ENCODE assay signal across 14 cellular contexts in genomic region chr1:196466656-196467055, GRCh38.
DNase-seq lines count a peak whose midpoint lies in the region; ATAC-seq and TF ChIP-seq lines count a peak whose summit lies in the region.
"Had no signal": no experiment of that assay in that cellular context is flagged by ENCODE, and none has a peak within 500 bp of the region (broad histone marks: within the 10 kb centered on the region; RNA-seq: fewer than 3 reads in every experiment).

No MANE protein-coding gene starts in this region.

- H3K27me3 Mint-ChIP-seq in activated CD4-positive, alpha-beta T cell treated with anti-CD3 and anti-CD28 coated beads, Interleukin-2, amount 10 ng/mL, durations not matched to agents 24 days and 14 days = no peaks in the 10 kb centered on the region
- H3K27me3 Mint-ChIP-seq: CD4-positive, CD25-positive, alpha-beta regulatory T cell; stimulated activated naive CD8-positive, alpha-beta T cell treated with anti-CD3 and anti-CD28 coated beads, Interleukin-15, Interleukin-2, amounts not matched to agents 100 ng/mL and 50 ng/mL, for 24 hours; T-helper 17 cell had no signal

- 88 to 100% methylated on average over 1 of the region's 1 CpG for WGBS in esophagus squamous epithelium, 2 donors

- intact Hi-C loops in activated CD4-positive, alpha-beta T cell treated with anti-CD3 and anti-CD28 coated beads, Interleukin-2, amount 10 ng/mL, durations not matched to agents 24 days and 14 days (cut with micrococcal nuclease) = no loop called here
- intact Hi-C loops in esophagus squamous epithelium (cut with DNase I) = no loop called here

- no peak for TF ChIP-seq POLR2A in esophagus squamous epithelium (IDR thresholded peaks at IDR 0.05)

- no peak overlapping the region for H3K4me3 ChIP-seq in esophagus squamous epithelium

- TF ChIP-seq CTCF in esophagus squamous epithelium (IDR thresholded peaks at IDR 0.05) = no peak

- H3K4me3 Mint-ChIP-seq in stimulated activated effector memory CD8-positive, alpha-beta T cell treated with anti-CD3 and anti-CD28 coated beads, Interleukin-12 subunit alpha, Interleukin-12 subunit beta, amount 100 ng/mL, for 72 hours = no peak overlapping the region
- no peak overlapping the region for H3K4me3 Mint-ChIP-seq in activated CD4-positive, alpha-beta T cell treated with anti-CD3 and anti-CD28 coated beads, Interleukin-2, amount 10 ng/mL, durations not matched to agents 24 days and 14 days
- H3K4me3 Mint-ChIP-seq: activated T-helper 1 cell treated with anti-CD3 and anti-CD28 coated beads, Interleukin-12 subunit alpha, Interleukin-12 subunit beta, Interleukin-2, Interleukin-4 antibody, amounts not matched to agents 30 ng/mL and 10 ng/mL and 1 ng/mL, durations not matched to agents 14 hours and 24 hours and 36 hours; CD4-positive, CD25-positive, alpha-beta regulatory T cell; stimulated activated naive CD8-positive, alpha-beta T cell treated with anti-CD3 and anti-CD28 coated beads, Interleukin-15, Interleukin-2, amounts not matched to agents 100 ng/mL and 50 ng/mL, for 24 hours; T-helper 17 cell had no signal

- no peaks in the 10 kb centered on the region for H3K9me3 Mint-ChIP-seq in stimulated activated effector memory CD8-positive, alpha-beta T cell treated with anti-CD3 and anti-CD28 coated beads, Interleukin-12 subunit alpha, Interleukin-12 subunit beta, amount 100 ng/mL, for 72 hours
- H3K9me3 Mint-ChIP-seq in activated CD4-positive, alpha-beta T cell treated with anti-CD3 and anti-CD28 coated beads, Interleukin-2, amount 10 ng/mL, durations not matched to agents 24 days and 14 days = no peaks in the 10 kb centered on the region
- H3K9me3 Mint-ChIP-seq: activated T-helper 1 cell treated with anti-CD3 and anti-CD28 coated beads, Interleukin-12 subunit alpha, Interleukin-12 subunit beta, Interleukin-2, Interleukin-4 antibody, amounts not matched to agents 30 ng/mL and 10 ng/mL and 1 ng/mL, durations not matched to agents 14 hours and 24 hours and 36 hours; stimulated activated naive CD8-positive, alpha-beta T cell treated with anti-CD3 and anti-CD28 coated beads, Interleukin-15, Interleukin-2, amounts not matched to agents 100 ng/mL and 50 ng/mL, for 24 hours had no signal

- no peak overlapping the region for H3K27ac Mint-ChIP-seq in stimulated activated effector memory CD8-positive, alpha-beta T cell treated with anti-CD3 and anti-CD28 coated beads, Interleukin-12 subunit alpha, Interleukin-12 subunit beta, amount 100 ng/mL, for 72 hours
- no peak overlapping the region for H3K27ac Mint-ChIP-seq in activated CD4-positive, alpha-beta T cell treated with anti-CD3 and anti-CD28 coated beads, Interleukin-2, amount 10 ng/mL, durations not matched to agents 24 days and 14 days
- H3K27ac Mint-ChIP-seq: activated T-helper 1 cell treated with anti-CD3 and anti-CD28 coated beads, Interleukin-12 subunit alpha, Interleukin-12 subunit beta, Interleukin-2, Interleukin-4 antibody, amounts not matched to agents 30 ng/mL and 10 ng/mL and 1 ng/mL, durations not matched to agents 14 hours and 24 hours and 36 hours; CD4-positive, CD25-positive, alpha-beta regulatory T cell; stimulated activated naive CD8-positive, alpha-beta T cell treated with anti-CD3 and anti-CD28 coated beads, Interleukin-15, Interleukin-2, amounts not matched to agents 100 ng/mL and 50 ng/mL, for 24 hours; T-helper 17 cell had no signal

- no peaks in the 10 kb centered on the region for H3K36me3 Mint-ChIP-seq in stimulated activated effector memory CD8-positive, alpha-beta T cell treated with anti-CD3 and anti-CD28 coated beads, Interleukin-12 subunit alpha, Interleukin-12 subunit beta, amount 100 ng/mL, for 72 hours
- H3K36me3 Mint-ChIP-seq in activated CD4-positive, alpha-beta T cell treated with anti-CD3 and anti-CD28 coated beads, Interleukin-2, amount 10 ng/mL, durations not matched to agents 24 days and 14 days (ENCODE audit: low read depth) = no peaks in the 10 kb centered on the region
- H3K36me3 Mint-ChIP-seq: CD4-positive, CD25-positive, alpha-beta regulatory T cell had no signal

- no peaks in the 10 kb centered on the region for H3K36me3 ChIP-seq in esophagus squamous epithelium

- H3K4me1 Mint-ChIP-seq in stimulated activated effector memory CD8-positive, alpha-beta T cell treated with anti-CD3 and anti-CD28 coated beads, Interleukin-12 subunit alpha, Interleukin-12 subunit beta, amount 100 ng/mL, for 72 hours = no peaks in the 10 kb centered on the region
- no peaks in the 10 kb centered on the region for H3K4me1 Mint-ChIP-seq in activated CD4-positive, alpha-beta T cell treated with anti-CD3 and anti-CD28 coated beads, Interleukin-2, amount 10 ng/mL, durations not matched to agents 24 days and 14 days
- H3K4me1 Mint-ChIP-seq: CD4-positive, CD25-positive, alpha-beta regulatory T cell; T-helper 17 cell had no signal

- H3K9me3 ChIP-seq in esophagus squamous epithelium = no peaks in the 10 kb centered on the region

- H3K27ac ChIP-seq in epithelial cell of prostate = peak overlapping the region; percentile 37
- no peak overlapping the region for H3K27ac ChIP-seq in esophagus squamous epithelium
- H3K27ac ChIP-seq: HL-60 had no signal

- peak; percentile 91 for DNase-seq in ELR (ENCODE audit: low read depth)
- DNase-seq in RPMI7951 (ENCODE audit: low read depth) = peak; percentile 73
- DNase-seq in epithelial cell of prostate (ENCODE audit: low read depth, low spot score) = peak; percentile 59
- DNase-seq in renal cortical epithelial cell (ENCODE audit: low read depth) = peak; percentile 95
- no peak for DNase-seq in stimulated activated effector memory CD8-positive, alpha-beta T cell treated with anti-CD3 and anti-CD28 coated beads, Interleukin-12 subunit alpha, Interleukin-12 subunit beta, amount 100 ng/mL, for 72 hours (ENCODE audit: low spot score in 2 of 2)
- DNase-seq in activated CD4-positive, alpha-beta T cell treated with anti-CD3 and anti-CD28 coated beads, Interleukin-2, amount 10 ng/mL, durations not matched to agents 24 days and 14 days = no peak
- DNase-seq in NCI-H748 (lab: John Stamatoyannopoulos, UW; ENCODE audit: unreplicated experiment) = no peak
- DNase-seq in esophagus squamous epithelium (lab: John Stamatoyannopoulos, UW) = no peak
- DNase-seq: CD4-positive, CD25-positive, alpha-beta regulatory T cell; stimulated activated CD4-positive, alpha-beta T cell treated with anti-CD3 and anti-CD28 coated beads, Interleukin-4, amount 100 ng/mL, for 4 hours; T-helper 17 cell had no signal

- H3K4me1 ChIP-seq in esophagus squamous epithelium = no peaks in the 10 kb centered on the region

- ATAC-seq in stimulated activated effector memory CD8-positive, alpha-beta T cell treated with anti-CD3 and anti-CD28 coated beads, Interleukin-12 subunit alpha, Interleukin-12 subunit beta, amount 100 ng/mL, for 72 hours = no peak
- ATAC-seq: T-helper 17 cell had no signal

- no peaks in the 10 kb centered on the region for H3K27me3 ChIP-seq in esophagus squamous epithelium

Comparison
In these comparisons a context has a peak if more than half of its experiments do, and no peak if none do; other contexts are left out.
1. DNase-seq: peak in ELR (single experiment), RPMI7951 (single experiment), epithelial cell of prostate (single experiment) and renal cortical epithelial cell (single experiment); none in stimulated activated effector memory CD8-positive, alpha-beta T cell treated with anti-CD3 and anti-CD28 coated beads, Interleukin-12 subunit alpha, Interleukin-12 subunit beta, amount 100 ng/mL, for 72 hours (0 of 2), activated CD4-positive, alpha-beta T cell treated with anti-CD3 and anti-CD28 coated beads, Interleukin-2, amount 10 ng/mL, durations not matched to agents 24 days and 14 days (single experiment), NCI-H748 (single experiment) and esophagus squamous epithelium (single experiment).